16 cellular contexts compared by ENCODE assay signal in the genomic region with DNA sequence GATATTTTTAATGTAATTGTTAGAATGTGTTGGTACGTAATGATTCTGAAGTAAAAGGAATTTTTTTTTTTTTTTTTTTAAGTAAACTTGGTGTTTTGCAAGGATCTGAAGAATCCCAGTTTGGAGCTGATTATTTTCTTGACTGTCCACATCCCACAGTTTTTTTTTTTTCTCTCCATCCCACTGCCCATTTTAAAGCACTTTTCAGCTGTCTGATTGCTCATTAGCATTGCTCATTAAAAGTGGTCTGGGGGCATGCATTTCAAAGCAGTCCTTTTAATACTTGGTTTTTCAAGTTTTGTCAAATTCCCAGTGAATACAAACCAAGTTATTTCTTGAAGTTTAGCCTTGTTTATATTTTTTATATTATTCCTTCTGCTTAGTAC. TPM values are rescaled to one million over a fixed set of nuclear protein-coding genes. Genes with fewer than 3 reads are reported as not detected.
A peak's percentile ranks its signal among the peaks of the same experiment; 100 is the strongest.
DNase-seq lines count a peak whose midpoint lies in the region; ATAC-seq and TF ChIP-seq lines count a peak whose summit lies in the region.
"Had no signal": no experiment of that assay in that cellular context is flagged by ENCODE, and none has a peak within 500 bp of the region (broad histone marks: within the 10 kb centered on the region; RNA-seq: fewer than 3 reads in every experiment).

No MANE protein-coding gene starts in this region.

- no TSS peak for BruUV-seq in A673 (replicated peaks; lab: Mats Ljungman, UMichigan)

- H3K4me3 ChIP-seq in A673 (ENCODE audit: low read depth, low read length, poor library complexity, severe bottlenecking): no peak overlapping the region
- H3K4me3 ChIP-seq in stomach: no peak overlapping the region
- H3K4me3 ChIP-seq: BLaER1 treated with 17β-estradiol and CSF1 and Interleukin-3, amounts not matched to agents 10 nM and 100 nM; GM12878; HAP-1 had no signal

- POLR2A ChIA-PET in A673 (lab: Charles Lee; ENCODE audit: low non-redundant PET): no interaction called here
- POLR2A ChIA-PET in naive thymus-derived CD8-positive, alpha-beta T cell (lab: Charles Lee): no interaction called here

- H3K4me1 Mint-ChIP-seq in glutamatergic neuron (ENCODE audit: low read depth, unreplicated experiment) (peaks cover 43% of the 10 kb centered on the region), osteocyte (ENCODE audit: unreplicated experiment) (no peaks in the 10 kb centered on the region)
- peaks cover 6 to 19% (median 11%) of the 10 kb centered on the region in 4 donors for H3K4me1 Mint-ChIP-seq in naive thymus-derived CD8-positive, alpha-beta T cell

- peaks cover 81% of the 10 kb centered on the region for H3K36me3 ChIP-seq in A673 (ENCODE audit: insufficient read depth, low read length, poor library complexity, severe bottlenecking)
- H3K36me3 ChIP-seq in stomach: peaks cover 0 to 17% (median 16%) of the 10 kb centered on the region in 4 donors

- 84 to 100% (median 95%) methylated on average over 1 of the region's 1 CpG for WGBS in stomach, 5 donors

- no peaks in the 10 kb centered on the region for H3K27me3 ChIP-seq in A673 (replicated peaks; ENCODE audit: insufficient read depth, low read depth, low read length, poor library complexity)
- no peaks in the 10 kb centered on the region for H3K27me3 ChIP-seq in stomach
- H3K27me3 ChIP-seq: BLaER1 treated with 17β-estradiol and CSF1 and Interleukin-3, amounts not matched to agents 10 nM and 100 nM had no signal

- H3K9me3 ChIP-seq in A673 (ENCODE audit: low read depth, low read length, poor library complexity, severe bottlenecking) (no peaks in the 10 kb centered on the region), stomach (no peaks in the 10 kb centered on the region)
- H3K9me3 ChIP-seq: BLaER1 treated with 17β-estradiol and CSF1 and Interleukin-3, amounts not matched to agents 10 nM and 100 nM; HAP-1 had no signal

- peaks cover 6% of the 10 kb centered on the region for H3K9me3 Mint-ChIP-seq in glutamatergic neuron (ENCODE audit: unreplicated experiment)
- H3K9me3 Mint-ChIP-seq in naive thymus-derived CD8-positive, alpha-beta T cell: no peaks in the 10 kb centered on the region
- no peaks in the 10 kb centered on the region for H3K9me3 Mint-ChIP-seq in osteocyte (ENCODE audit: unreplicated experiment)
- H3K9me3 Mint-ChIP-seq: CD4-positive, CD25-positive, alpha-beta regulatory T cell; HFFc6 had no signal

- H3K36me3 Mint-ChIP-seq in glutamatergic neuron (ENCODE audit: unreplicated experiment) (peaks cover 3% of the 10 kb centered on the region), osteocyte (ENCODE audit: unreplicated experiment) (no peaks in the 10 kb centered on the region)
- peaks cover 5 to 53% (median 8%) of the 10 kb centered on the region in 3 donors for H3K36me3 Mint-ChIP-seq in naive thymus-derived CD8-positive, alpha-beta T cell

- no peak for TF ChIP-seq EP300 in stomach (IDR thresholded peaks at IDR 0.05)

- peak overlapping the region; percentile 92 for H3K27ac Mint-ChIP-seq in glutamatergic neuron (ENCODE audit: unreplicated experiment)
- peak overlapping the region in 1 of 10 donors; percentile 44 for H3K27ac Mint-ChIP-seq in naive thymus-derived CD8-positive, alpha-beta T cell
- H3K27ac Mint-ChIP-seq in osteocyte (ENCODE audit: unreplicated experiment): no peak overlapping the region
- H3K27ac Mint-ChIP-seq: CD4-positive, CD25-positive, alpha-beta regulatory T cell; HFFc6 had no signal

- H3K4me3 Mint-ChIP-seq in glutamatergic neuron (ENCODE audit: unreplicated experiment) (peak overlapping the region; percentile 72), osteocyte (ENCODE audit: unreplicated experiment) (no peak overlapping the region)
- no peak overlapping the region for H3K4me3 Mint-ChIP-seq in naive thymus-derived CD8-positive, alpha-beta T cell
- H3K4me3 Mint-ChIP-seq: CD4-positive, CD25-positive, alpha-beta regulatory T cell; HFFc6 had no signal

- TF ChIP-seq POLR2A in stomach (IDR thresholded peaks at IDR 0.05): no peak

- no peak for ATAC-seq in naive thymus-derived CD8-positive, alpha-beta T cell
- ATAC-seq: GM12878, HepG2 had no signal

- TF ChIP-seq CTCF in A673 (conservative IDR thresholded peaks at IDR 0.05; ENCODE audit: low read depth, low read length) (no peak), glutamatergic neuron (IDR thresholded peaks at IDR 0.05; ENCODE audit: partially characterized antibody, unreplicated experiment) (no peak), stomach (IDR thresholded peaks at IDR 0.05) (no peak), osteocyte (IDR thresholded peaks at IDR 0.05) (no peak)

- no peak for DNase-seq in A673 (ENCODE audit: low spot score)
- DNase-seq in caudate nucleus (lab: John Stamatoyannopoulos, UW): no peak
- no peak for DNase-seq in glutamatergic neuron
- DNase-seq in superior temporal gyrus (ENCODE audit: extremely low spot score): peak; percentile 66
- no peak for DNase-seq in naive thymus-derived CD8-positive, alpha-beta T cell
- DNase-seq in stomach: no peak
- DNase-seq in osteocyte (ENCODE audit: extremely low spot score, unreplicated experiment): no peak
- DNase-seq in T1000 (lab: John Stamatoyannopoulos, UW): no peak
- DNase-seq: AML-193; CD4-positive, CD25-positive, alpha-beta regulatory T cell; HFFc6 had no signal

- CTCF ChIA-PET in A673 (lab: Charles Lee): no interaction called here

- peak overlapping the region; percentile 33 for H3K27ac ChIP-seq in A673 (ENCODE audit: low read depth, low read length, poor library complexity, severe bottlenecking)
- H3K27ac ChIP-seq in caudate nucleus (ENCODE audit: low read depth, low read length): peak overlapping the region; percentile 89
- H3K27ac ChIP-seq in stomach: no peak overlapping the region
- H3K27ac ChIP-seq: 22Rv1; BLaER1 treated with 17β-estradiol and CSF1 and Interleukin-3, amounts not matched to agents 10 nM and 100 nM had no signal

- intact Hi-C loops in A673 (cut with micrococcal nuclease; ENCODE audit: unreplicated experiment): no loop called here
- intact Hi-C loops in stomach (cut with DNase I; ENCODE audit: low total_unique reads): no loop called here

- H3K27me3 Mint-ChIP-seq in glutamatergic neuron (ENCODE audit: unreplicated experiment) (peaks cover 4% of the 10 kb centered on the region), osteocyte (ENCODE audit: unreplicated experiment) (peaks cover 3% of the 10 kb centered on the region)
- no peaks in the 10 kb centered on the region for H3K27me3 Mint-ChIP-seq in naive thymus-derived CD8-positive, alpha-beta T cell
- H3K27me3 Mint-ChIP-seq: CD4-positive, CD25-positive, alpha-beta regulatory T cell had no signal

- peaks cover 68% of the 10 kb centered on the region for H3K4me1 ChIP-seq in A673 (ENCODE audit: insufficient read depth, low read length, poor library complexity, severe bottlenecking)
- peaks cover 0 to 8% (median under 1%) of the 10 kb centered on the region in 4 donors for H3K4me1 ChIP-seq in stomach
- H3K4me1 ChIP-seq: BLaER1 treated with 17β-estradiol and CSF1 and Interleukin-3, amounts not matched to agents 10 nM and 100 nM had no signal

RNA-seq across cellular contexts. Expression of a gene that starts 44.1 kb away (rescaled TPM):
- total RNA-seq in A673 (2021) (267 and 314 TPM in 2 replicates), glutamatergic neuron (ENCODE audit: unreplicated experiment) (120 TPM), stomach (10 to 100 TPM in 4 of 5 donors, not detected in 1; 12.1 to 26.8 (median 18.3) TPM), osteocyte (0.16 TPM in 1 of 2 replicates, not detected in the other)
- total RNA-seq in naive thymus-derived CD8-positive, alpha-beta T cell: 10 to 100 TPM; 52.7 to 61.4 TPM
- polyA plus RNA-seq in naive thymus-derived CD8-positive, alpha-beta T cell: 10 to 100 TPM; 25.8 to 51.7 (median 48.4) TPM
- 1 to 10 TPM; 3.7 to 9.5 (median 8.9) TPM for polyA plus RNA-seq in stomach

Comparison
In these comparisons a context has a peak if more than half of its experiments do, and no peak if none do; other contexts are left out.
1. H3K27ac ChIP-seq: peak in A673 (single experiment) and caudate nucleus (single experiment); none in stomach (0 of 5).